In the genomic region with DNA sequence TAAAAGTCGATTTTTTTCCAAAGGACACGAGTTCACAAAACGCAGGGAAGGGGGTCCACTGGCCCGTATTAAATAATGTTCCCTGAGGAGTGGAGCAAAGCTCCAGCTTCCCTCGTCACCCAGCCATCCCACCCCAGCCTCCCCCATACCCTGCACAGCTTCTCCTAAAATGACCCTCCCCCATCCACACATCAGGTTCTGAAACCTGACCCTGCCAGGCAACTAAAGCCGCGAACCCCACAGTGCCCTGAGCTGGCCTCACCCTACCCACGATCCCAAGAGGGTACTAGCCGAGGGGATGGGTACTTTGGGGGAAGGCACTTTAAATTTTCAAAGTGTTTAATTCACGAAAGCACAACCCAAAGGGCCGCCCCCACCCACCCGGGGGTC, we compare ENCODE assay signal across 1 cellular context.
TF ChIP-seq lines count a peak whose summit lies in the region.

No MANE protein-coding gene starts in this region.

TF ChIP-seq in H1, 55 proteins besides CTCF, POLR2A, EP300 and RAD21:
- TF ChIP-seq, protein P1, sequence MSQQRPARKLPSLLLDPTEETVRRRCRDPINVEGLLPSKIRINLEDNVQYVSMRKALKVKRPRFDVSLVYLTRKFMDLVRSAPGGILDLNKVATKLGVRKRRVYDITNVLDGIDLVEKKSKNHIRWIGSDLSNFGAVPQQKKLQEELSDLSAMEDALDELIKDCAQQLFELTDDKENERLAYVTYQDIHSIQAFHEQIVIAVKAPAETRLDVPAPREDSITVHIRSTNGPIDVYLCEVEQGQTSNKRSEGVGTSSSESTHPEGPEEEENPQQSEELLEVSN (IDR thresholded peaks at IDR 0.05), result no peak
- no peak for TF ChIP-seq BCL11A (IDR thresholded peaks at IDR 0.05; ENCODE audit: low read depth in 2 of 2, low read length in 2 of 2)
- no peak for TF ChIP-seq JUN (IDR thresholded peaks at IDR 0.05; ENCODE audit: low read depth, low read length)
